In the genomic region with DNA sequence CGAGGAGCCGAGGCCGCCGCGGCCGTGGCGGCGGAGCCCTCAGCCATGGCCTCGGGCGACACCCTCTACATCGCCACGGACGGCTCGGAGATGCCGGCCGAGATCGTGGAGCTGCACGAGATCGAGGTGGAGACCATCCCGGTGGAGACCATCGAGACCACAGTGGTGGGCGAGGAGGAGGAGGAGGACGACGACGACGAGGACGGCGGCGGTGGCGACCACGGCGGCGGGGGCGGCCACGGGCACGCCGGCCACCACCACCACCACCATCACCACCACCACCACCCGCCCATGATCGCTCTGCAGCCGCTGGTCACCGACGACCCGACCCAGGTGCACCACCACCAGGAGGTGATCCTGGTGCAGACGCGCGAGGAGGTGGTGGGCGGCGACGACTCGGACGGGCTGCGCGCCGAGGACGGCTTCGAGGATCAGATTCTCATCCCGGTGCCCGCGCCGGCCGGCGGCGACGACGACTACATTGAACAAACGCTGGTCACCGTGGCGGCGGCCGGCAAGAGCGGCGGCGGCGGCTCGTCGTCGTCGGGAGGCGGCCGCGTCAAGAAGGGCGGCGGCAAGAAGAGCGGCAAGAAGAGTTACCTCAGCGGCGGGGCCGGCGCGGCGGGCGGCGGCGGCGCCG, we compare ENCODE assay signal across 9 cellular contexts. TPM values are rescaled to one million over a fixed set of nuclear protein-coding genes. Genes with fewer than 3 reads are reported as not detected.
DNase-seq lines count a peak whose midpoint lies in the region; ATAC-seq, FAIRE-seq and TF ChIP-seq lines count a peak whose summit lies in the region.
"Had no signal": no experiment of that assay in that cellular context is flagged by ENCODE, and none has a peak within 500 bp of the region (broad histone marks: within the 10 kb centered on the region; RNA-seq: fewer than 3 reads in every experiment).

No MANE protein-coding gene starts in this region.

- peak; percentile 0 for ATAC-seq in GM19397 (IDR thresholded peaks at IDR 0.05; ENCODE audit: unreplicated experiment)
- ATAC-seq in lower lobe of right lung: no peak
- no peak for ATAC-seq in stimulated activated naive CD8-positive, alpha-beta T cell treated with anti-CD3 and anti-CD28 coated beads, Interleukin-15, amount 100 ng/mL, for 72 hours

- H3K4me1 ChIP-seq in lower lobe of right lung: peaks cover 62% of the 10 kb centered on the region

- H3K27me3 ChIP-seq in bronchial epithelial cell (ENCODE audit: control insufficient read depth, insufficient read depth, low read length) (no peaks in the 10 kb centered on the region), lower lobe of right lung (ENCODE audit: low read depth) (no peaks in the 10 kb centered on the region)

- POLR2A ChIA-PET in RWPE1 (lab: Yijun Ruan, JAX; ENCODE audit: low non-redundant PET): interaction anchor here (0.6 kb wide), 1 partner anchor 24 kb away, joined by 3 read pairs; no protein-coding TSS in a partner anchor

- no peaks in the 10 kb centered on the region for H3K9me3 ChIP-seq in lower lobe of right lung

- no peak for FAIRE-seq in bronchial epithelial cell (lab: Jason Lieb, UNC)
- FAIRE-seq: TTC549 had no signal

- CTCF ChIA-PET in RWPE1 (lab: Yijun Ruan, JAX): interaction anchor here (0.6 to 1.3 kb wide), 2 partner anchors 46 to 383 kb away, joined by 3 to 4 read pairs; no protein-coding TSS in a partner anchor

- peak overlapping the region; percentile 83 to 88 for H3K27ac Mint-ChIP-seq in stimulated activated naive CD8-positive, alpha-beta T cell treated with anti-CD3 and anti-CD28 coated beads, Interleukin-15, amount 100 ng/mL, for 72 hours

- no peaks in the 10 kb centered on the region for H3K27me3 Mint-ChIP-seq in stimulated activated naive CD8-positive, alpha-beta T cell treated with anti-CD3 and anti-CD28 coated beads, Interleukin-15, amount 100 ng/mL, for 72 hours

- H3K27ac ChIP-seq in RWPE1 (peak overlapping the region; percentile 99), lower lobe of right lung (peak overlapping the region; percentile 99)

- H3K4me3 ChIP-seq in bronchial epithelial cell (ENCODE audit: low read depth, low read length): peak overlapping the region; percentile 97
- H3K4me3 ChIP-seq in lower lobe of right lung: peak overlapping the region; percentile 100

- H3K4me3 Mint-ChIP-seq in stimulated activated naive CD8-positive, alpha-beta T cell treated with anti-CD3 and anti-CD28 coated beads, Interleukin-15, amount 100 ng/mL, for 72 hours: peak overlapping the region; percentile 80 to 91

- intact Hi-C loops in lower lobe of right lung (cut with DNase I): no loop called here

- H3K36me3 ChIP-seq in bronchial epithelial cell (ENCODE audit: control insufficient read depth, insufficient read depth, low read length): no peaks in the 10 kb centered on the region
- no peaks in the 10 kb centered on the region for H3K36me3 ChIP-seq in lower lobe of right lung

- DNase-seq in RWPE1 (ENCODE audit: low spot score) (no peak), bronchial epithelial cell (ENCODE audit: low read depth) (no peak), lower lobe of right lung (peak; percentile 64), NCI-H1436 treated with DMSO at 0.1 percent for 48 hours (lab: John Stamatoyannopoulos, UW) (no peak), GM10266 (ENCODE audit: extremely low spot score) (no peak), NCI-H510A treated with DMSO at 0.1 percent for 48 hours (lab: John Stamatoyannopoulos, UW) (no peak)
- DNase-seq in stimulated activated naive CD8-positive, alpha-beta T cell treated with anti-CD3 and anti-CD28 coated beads, Interleukin-15, amount 100 ng/mL, for 72 hours: peak; percentile 43 to 50

- H3K9me3 Mint-ChIP-seq in stimulated activated naive CD8-positive, alpha-beta T cell treated with anti-CD3 and anti-CD28 coated beads, Interleukin-15, amount 100 ng/mL, for 72 hours: no peaks in the 10 kb centered on the region

- peaks cover 61% of the 10 kb centered on the region for H3K4me1 Mint-ChIP-seq in stimulated activated naive CD8-positive, alpha-beta T cell treated with anti-CD3 and anti-CD28 coated beads, Interleukin-15, amount 100 ng/mL, for 72 hours

- TF ChIP-seq CTCF in RWPE1 (conservative IDR thresholded peaks at IDR 0.05; ENCODE audit: low read depth): no peak
- TF ChIP-seq CTCF in bronchial epithelial cell (IDR thresholded peaks at IDR 0.05; ENCODE audit: insufficient read depth, low read length, severe bottlenecking): no peak
- TF ChIP-seq CTCF in lower lobe of right lung (IDR thresholded peaks at IDR 0.05): no peak
- no peak for TF ChIP-seq CTCF in GM10266 (IDR thresholded peaks at IDR 0.05; ENCODE audit: control insufficient read depth, insufficient read depth, low read depth, missing control alignments)

RNA-seq across cellular contexts. Expression of gene YY1, which starts 0.4 kb away (rescaled TPM):
- total RNA-seq in bronchial epithelial cell: 44.8 and 50.5 TPM in 2 replicates
- total RNA-seq in lower lobe of right lung: 74.8 TPM

Comparison
In these comparisons a context has a peak if more than half of its experiments do, and no peak if none do; other contexts are left out.
1. DNase-seq: peak in lower lobe of right lung (single experiment) and stimulated activated naive CD8-positive, alpha-beta T cell treated with anti-CD3 and anti-CD28 coated beads, Interleukin-15, amount 100 ng/mL, for 72 hours (2 of 2); none in RWPE1 (single experiment), bronchial epithelial cell (single experiment), NCI-H1436 treated with DMSO at 0.1 percent for 48 hours (single experiment), GM10266 (single experiment) and NCI-H510A treated with DMSO at 0.1 percent for 48 hours (single experiment).